Comparison of ENCODE assay signal across 1 cellular context in the genomic region with DNA sequence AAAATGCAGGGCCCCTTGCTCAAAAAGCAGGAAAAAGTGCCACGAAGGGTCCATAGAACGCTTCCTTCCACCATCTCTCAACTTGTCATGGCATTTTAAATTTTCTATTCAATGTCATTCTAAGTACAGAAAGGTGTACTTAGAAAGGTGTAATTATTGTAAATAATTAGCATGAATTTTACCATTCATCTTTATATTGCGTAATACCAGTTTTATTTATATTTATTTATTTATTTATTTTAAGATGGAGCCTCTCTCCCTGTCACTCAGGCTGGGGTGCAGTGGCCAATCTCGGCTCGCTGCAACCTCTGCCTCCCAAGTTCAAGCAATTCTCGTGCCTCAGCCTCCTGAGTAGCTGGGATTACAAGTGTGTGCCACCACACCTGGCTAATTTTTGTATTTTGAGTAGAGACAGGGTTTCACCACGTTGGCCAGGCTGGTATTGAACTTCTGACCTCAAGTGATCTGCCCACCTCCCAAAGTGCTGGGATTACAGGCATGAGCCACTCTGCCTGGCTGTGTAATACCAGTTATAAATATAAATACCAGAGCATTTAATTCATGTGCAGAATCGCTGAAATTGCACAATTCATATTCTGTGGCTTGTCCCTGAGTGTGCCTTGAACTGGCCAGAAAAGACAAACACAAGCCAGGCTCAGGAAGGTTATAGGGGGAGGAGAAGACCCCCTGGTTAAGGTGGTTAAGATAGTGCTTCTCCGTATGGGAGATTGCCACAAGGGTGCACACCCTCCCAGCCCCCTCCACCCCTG.
TF ChIP-seq lines count a peak whose summit lies in the region.

No MANE protein-coding gene starts in this region.

TF ChIP-seq in H1, 55 proteins besides CTCF, POLR2A, EP300 and RAD21:
- TF ChIP-seq GTF2F1 (IDR thresholded peaks at IDR 0.05; ENCODE audit: borderline replicate concordance, low read depth, low read length) (no peak), SRF (IDR thresholded peaks at IDR 0.05; ENCODE audit: low read depth, low read length) (no peak), SUZ12 (IDR thresholded peaks at IDR 0.05; ENCODE audit: low read length) (no peak), CEBPB (IDR thresholded peaks at IDR 0.05; ENCODE audit: low read depth, low read length) (peak; percentile 80; the same call in 1 of the 2 replicates), MAFK (IDR thresholded peaks at IDR 0.05; ENCODE audit: low read depth, low read length) (no peak), POU5F1 (IDR thresholded peaks at IDR 0.05; ENCODE audit: low read depth, low read length) (no peak), GABPA (IDR thresholded peaks at IDR 0.05; ENCODE audit: borderline replicate concordance, insufficient read depth, low read length) (no peak), BACH1 (IDR thresholded peaks at IDR 0.05; ENCODE audit: low read length) (no peak)
